In genomic region chr11:5584458-5584857, GRCh38 we compare ENCODE assay signal across 7 cellular contexts. TPM values are rescaled to one million over a fixed set of nuclear protein-coding genes. Genes with fewer than 3 reads are reported as not detected.
"Had no signal": no experiment of that assay in that cellular context is flagged by ENCODE, and none has a peak within 500 bp of the region (broad histone marks: within the 10 kb centered on the region; RNA-seq: fewer than 3 reads in every experiment).

No MANE protein-coding gene starts in this region.

RNA-seq across cellular contexts. Expression of gene OR52B6, which starts 3.8 kb away (rescaled TPM):
- total RNA-seq: GM23248, GM23338, H1, H4, H7, H9, HFFc6 had no signal
- polyA plus RNA-seq: GM23248, GM23338, H1 had no signal

RNA-seq across cellular contexts. Expression of gene OR52H1, which starts 36.1 kb away (rescaled TPM):
- total RNA-seq: GM23248, H1, H4, H7, H9, HFFc6 had no signal
- polyA plus RNA-seq: GM23248, GM23338 had no signal
